Comparison of ENCODE assay signal across 7 cellular contexts in genomic region chr16:16007743-16008111, GRCh38. TPM values are rescaled to one million over a fixed set of nuclear protein-coding genes. Genes with fewer than 3 reads are reported as not detected.
DNase-seq lines count a peak whose midpoint lies in the region; ATAC-seq and TF ChIP-seq lines count a peak whose summit lies in the region.

No MANE protein-coding gene starts in this region.

- peaks cover 50% of the 10 kb centered on the region for H3K4me1 ChIP-seq in OCI-LY7 (ENCODE audit: insufficient read depth, low read length, poor library complexity, severe bottlenecking)
- H3K4me1 ChIP-seq in psoas muscle = peaks cover 31% of the 10 kb centered on the region

- H3K4me3 ChIP-seq in OCI-LY7 (ENCODE audit: low read depth, low read length, poor library complexity, severe bottlenecking) (peak overlapping the region; percentile 53), psoas muscle (no peak overlapping the region), WERI-Rb-1 (ENCODE audit: low read depth, low read length) (no peak overlapping the region)

- no peaks in the 10 kb centered on the region for H3K9me2 ChIP-seq in OCI-LY7 (ENCODE audit: insufficient read depth, low read length)

- ATAC-seq in GM18909 (IDR thresholded peaks at IDR 0.05; ENCODE audit: poor library complexity, unreplicated experiment) (peak; percentile 77), HG02610 (IDR thresholded peaks at IDR 0.05; ENCODE audit: unreplicated experiment) (peak; percentile 63), psoas muscle (no peak)

- DNase-seq in OCI-LY7 (ENCODE audit: low spot score) = peak; percentile 94
- DNase-seq in psoas muscle = peak in 1 of 2 donors; percentile 15
- DNase-seq in NCI-H226 = no peak
- DNase-seq in WERI-Rb-1 = no peak
- DNase-seq in LoVo (ENCODE audit: low spot score) = no peak

- H3K36me3 ChIP-seq in OCI-LY7 (ENCODE audit: insufficient read depth, low read length) (peaks cover 44% of the 10 kb centered on the region), psoas muscle (ENCODE audit: insufficient read depth in 1 of 2, low read depth in 1 of 2) (peaks cover 0 to 8% of the 10 kb centered on the region in 2 donors), WERI-Rb-1 (peaks cover 27% of the 10 kb centered on the region)

- WGBS in psoas muscle, 3 donors = 82 to 86% (median 86%) methylated on average over 11 of the region's 11 CpGs

- H2AFZ ChIP-seq in OCI-LY7 (ENCODE audit: low read length) = peak overlapping the region; percentile 23; the same call in 1 of the 2 replicates

- POLR2A ChIA-PET in OCI-LY7 (lab: Charles Lee) = interaction anchor here (0.8 to 2.6 kb wide), 6 partner anchors 10 to 121 kb away, joined by 3 to 10 read pairs (median 4); no protein-coding TSS in a partner anchor

- peak overlapping the region; percentile 80 for H3K4me2 ChIP-seq in OCI-LY7 (ENCODE audit: low read length)

- intact Hi-C loops in OCI-LY7 (cut with micrococcal nuclease; ENCODE audit: unreplicated experiment) (loop anchor here (1.0 to 5.0 kb wide), 4 partner anchors 57 to 120 kb away; partner anchors contain the start of gene CEP20), psoas muscle (cut with DNase I) (loop anchor here in 1 of 2 donors (10.0 kb wide), 1 partner anchor 47 kb away; no protein-coding TSS in a partner anchor)

- BruUV-seq in OCI-LY7 (replicated peaks; lab: Mats Ljungman, UMichigan) = no TSS peak

- no peaks in the 10 kb centered on the region for H4K20me1 ChIP-seq in OCI-LY7 (ENCODE audit: insufficient read depth, low read length)

- H3K9me3 ChIP-seq in OCI-LY7 (ENCODE audit: low read length) = peaks cover 6% of the 10 kb centered on the region; the same call in 1 of the 2 replicates
- no peaks in the 10 kb centered on the region for H3K9me3 ChIP-seq in psoas muscle
- no peaks in the 10 kb centered on the region for H3K9me3 ChIP-seq in WERI-Rb-1 (ENCODE audit: severe bottlenecking)

- H3K27me3 ChIP-seq in psoas muscle (ENCODE audit: insufficient read depth in 3 of 3, low read length in 2 of 3) (no peaks in the 10 kb centered on the region), WERI-Rb-1 (ENCODE audit: insufficient read depth, low read depth, severe bottlenecking) (no peaks in the 10 kb centered on the region)

- TF ChIP-seq CTCF in OCI-LY7 (conservative IDR thresholded peaks at IDR 0.05; ENCODE audit: low read length) (no peak), psoas muscle (IDR thresholded peaks at IDR 0.05) (no peak), WERI-Rb-1 (IDR thresholded peaks at IDR 0.05; ENCODE audit: low read depth, low read length) (no peak)

- H3K79me2 ChIP-seq in OCI-LY7 (ENCODE audit: insufficient read depth, low read depth, low read length) = peaks cover 46% of the 10 kb centered on the region

- H3K27ac ChIP-seq in OCI-LY7 (ENCODE audit: low read depth, low read length, poor library complexity, severe bottlenecking) = peak overlapping the region; percentile 98
- H3K27ac ChIP-seq in psoas muscle = peak overlapping the region; percentile 24
- no peak overlapping the region for H3K27ac ChIP-seq in WERI-Rb-1

- CTCF ChIA-PET in OCI-LY7 (lab: Charles Lee; ENCODE audit: unreplicated experiment) = interaction anchor here (1.0 kb wide), 2 partner anchors 13 to 60 kb away, joined by 3 read pairs; no protein-coding TSS in a partner anchor

RNA-seq across cellular contexts. Expression of gene ABCC1, which starts 58.3 kb away (rescaled TPM):
- 39.9 and 43.3 TPM in 2 replicates for total RNA-seq in OCI-LY7 (2014; rRNA removed; shearing (Covaris generic))
- 71.8 and 72.8 TPM in 2 replicates for total RNA-seq in OCI-LY7 (2022)
- 10 to 100 TPM; 19.5 to 36.5 (median 30.3) TPM for total RNA-seq in psoas muscle
- polyA plus RNA-seq in psoas muscle = 10 to 100 TPM in 2 of 3 donors, 1 to 10 TPM in 1; 7.4 to 20.5 (median 15.1) TPM

Comparison
In these comparisons a context has a peak if more than half of its experiments do, and no peak if none do; other contexts are left out.
1. ATAC-seq: peak in GM18909 (single experiment) and HG02610 (single experiment); none in psoas muscle (0 of 4).